ENCODE assay signal across 1 cellular context in the genomic region with DNA sequence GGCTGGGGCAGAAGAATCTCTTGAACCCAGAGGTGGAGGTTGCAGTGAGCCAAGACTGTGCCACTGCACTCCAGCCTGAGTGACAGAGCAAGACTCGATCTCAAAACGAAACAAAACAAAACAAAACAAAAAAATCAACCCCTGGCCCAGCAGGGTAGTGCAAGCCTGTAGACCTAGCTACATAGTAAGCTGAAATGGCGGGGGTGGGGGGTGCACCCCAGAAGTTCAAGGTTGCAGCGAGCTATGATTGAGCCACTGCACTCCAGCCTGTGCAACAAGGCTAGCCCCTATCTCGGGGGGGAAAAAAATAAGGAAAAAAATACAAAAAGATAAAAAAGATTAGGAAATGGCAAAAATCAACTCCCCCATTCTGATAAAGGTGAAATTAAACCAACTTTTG.
TF ChIP-seq lines count a peak whose summit lies in the region.

No MANE protein-coding gene starts in this region.

TF ChIP-seq in K562, 482 proteins besides CTCF, POLR2A, EP300 and RAD21 (continued from another document):
- TF ChIP-seq, protein P1, sequence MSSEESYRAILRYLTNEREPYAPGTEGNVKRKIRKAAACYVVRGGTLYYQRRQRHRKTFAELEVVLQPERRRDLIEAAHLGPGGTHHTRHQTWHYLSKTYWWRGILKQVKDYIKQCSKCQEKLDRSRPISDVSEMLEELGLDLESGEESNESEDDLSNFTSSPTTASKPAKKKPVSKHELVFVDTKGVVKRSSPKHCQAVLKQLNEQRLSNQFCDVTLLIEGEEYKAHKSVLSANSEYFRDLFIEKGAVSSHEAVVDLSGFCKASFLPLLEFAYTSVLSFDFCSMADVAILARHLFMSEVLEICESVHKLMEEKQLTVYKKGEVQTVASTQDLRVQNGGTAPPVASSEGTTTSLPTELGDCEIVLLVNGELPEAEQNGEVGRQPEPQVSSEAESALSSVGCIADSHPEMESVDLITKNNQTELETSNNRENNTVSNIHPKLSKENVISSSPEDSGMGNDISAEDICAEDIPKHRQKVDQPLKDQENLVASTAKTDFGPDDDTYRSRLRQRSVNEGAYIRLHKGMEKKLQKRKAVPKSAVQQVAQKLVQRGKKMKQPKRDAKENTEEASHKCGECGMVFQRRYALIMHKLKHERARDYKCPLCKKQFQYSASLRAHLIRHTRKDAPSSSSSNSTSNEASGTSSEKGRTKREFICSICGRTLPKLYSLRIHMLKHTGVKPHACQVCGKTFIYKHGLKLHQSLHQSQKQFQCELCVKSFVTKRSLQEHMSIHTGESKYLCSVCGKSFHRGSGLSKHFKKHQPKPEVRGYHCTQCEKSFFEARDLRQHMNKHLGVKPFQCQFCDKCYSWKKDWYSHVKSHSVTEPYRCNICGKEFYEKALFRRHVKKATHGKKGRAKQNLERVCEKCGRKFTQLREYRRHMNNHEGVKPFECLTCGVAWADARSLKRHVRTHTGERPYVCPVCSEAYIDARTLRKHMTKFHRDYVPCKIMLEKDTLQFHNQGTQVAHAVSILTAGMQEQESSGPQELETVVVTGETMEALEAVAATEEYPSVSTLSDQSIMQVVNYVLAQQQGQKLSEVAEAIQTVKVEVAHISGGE (CRISPR knock-in tag; IDR thresholded peaks at IDR 0.05), result no peak
- TF ChIP-seq, protein P2, sequence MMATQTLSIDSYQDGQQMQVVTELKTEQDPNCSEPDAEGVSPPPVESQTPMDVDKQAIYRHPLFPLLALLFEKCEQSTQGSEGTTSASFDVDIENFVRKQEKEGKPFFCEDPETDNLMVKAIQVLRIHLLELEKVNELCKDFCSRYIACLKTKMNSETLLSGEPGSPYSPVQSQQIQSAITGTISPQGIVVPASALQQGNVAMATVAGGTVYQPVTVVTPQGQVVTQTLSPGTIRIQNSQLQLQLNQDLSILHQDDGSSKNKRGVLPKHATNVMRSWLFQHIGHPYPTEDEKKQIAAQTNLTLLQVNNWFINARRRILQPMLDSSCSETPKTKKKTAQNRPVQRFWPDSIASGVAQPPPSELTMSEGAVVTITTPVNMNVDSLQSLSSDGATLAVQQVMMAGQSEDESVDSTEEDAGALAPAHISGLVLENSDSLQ (IDR thresholded peaks at IDR 0.05), result peak; percentile 47; the same call in 1 of the 2 replicates
- TF ChIP-seq, protein P3, sequence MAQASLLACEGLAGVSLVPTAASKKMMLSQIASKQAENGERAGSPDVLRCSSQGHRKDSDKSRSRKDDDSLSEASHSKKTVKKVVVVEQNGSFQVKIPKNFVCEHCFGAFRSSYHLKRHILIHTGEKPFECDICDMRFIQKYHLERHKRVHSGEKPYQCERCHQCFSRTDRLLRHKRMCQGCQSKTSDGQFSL (CRISPR knock-in tag; IDR thresholded peaks at IDR 0.05), result peak; percentile 84
- TF ChIP-seq, protein P3 (tag; IDR thresholded peaks at IDR 0.05), result no peak
- TF ChIP-seq BCOR (IDR thresholded peaks at IDR 0.05), result 0 out of 2 replicates have a peak, but pooled peaks have one; percentile 26
